Comparison of ENCODE assay signal across 19 cellular contexts in genomic region chr2:224722777-224723176, GRCh38. TPM values are rescaled to one million over a fixed set of nuclear protein-coding genes. Genes with fewer than 3 reads are reported as not detected.
A peak's percentile ranks its signal among the peaks of the same experiment; 100 is the strongest.
DNase-seq lines count a peak whose midpoint lies in the region; ATAC-seq, FAIRE-seq and TF ChIP-seq lines count a peak whose summit lies in the region.
"Had no signal": no experiment of that assay in that cellular context is flagged by ENCODE, and none has a peak within 500 bp of the region (broad histone marks: within the 10 kb centered on the region; RNA-seq: fewer than 3 reads in every experiment).

No MANE protein-coding gene starts in this region.

- no peaks in the 10 kb centered on the region for H3K79me2 ChIP-seq in SK-N-SH (ENCODE audit: insufficient read depth)
- no peaks in the 10 kb centered on the region for H3K79me2 ChIP-seq in astrocyte (ENCODE audit: insufficient read depth, low read length)
- no peaks in the 10 kb centered on the region for H3K79me2 ChIP-seq in neural cell (replicated peaks; ENCODE audit: insufficient read depth, low read length)

- H3K27me3 Mint-ChIP-seq in astrocyte (ENCODE audit: low read depth, unreplicated experiment), result no peaks in the 10 kb centered on the region

- peak; percentile 21; the same call in 2 of the 3 replicates for ATAC-seq in SK-N-SH treated with all-trans-retinoic acid at 6 μM for 48 hours
- ATAC-seq in stimulated activated effector memory CD8-positive, alpha-beta T cell treated with anti-CD3 and anti-CD28 coated beads, Interleukin-12 subunit alpha, Interleukin-12 subunit beta, amount 100 ng/mL, for 72 hours, result no peak
- ATAC-seq: A549 had no signal

- H4K20me1 ChIP-seq in SK-N-SH (ENCODE audit: insufficient read depth), result no peaks in the 10 kb centered on the region
- no peaks in the 10 kb centered on the region for H4K20me1 ChIP-seq in astrocyte (ENCODE audit: insufficient read depth, low read length)
- H4K20me1 ChIP-seq in neural cell (ENCODE audit: insufficient read depth), result no peaks in the 10 kb centered on the region

- peak overlapping the region in 1 of 2 experiments; percentile 29; a peak in 1 of 4 replicates for H3K27ac ChIP-seq in SK-N-SH (ENCODE audit: low read depth in 2 of 2, low read length in 1 of 2)
- no peak overlapping the region for H3K27ac ChIP-seq in astrocyte (ENCODE audit: low read depth, low read length)
- H3K27ac ChIP-seq in neural cell (ENCODE audit: low read length), result peak overlapping the region; percentile 64
- H3K27ac ChIP-seq: A549, SK-N-MC had no signal

- TF ChIP-seq RAD21 in SK-N-SH (IDR thresholded peaks at IDR 0.05; ENCODE audit: low read length) (no peak), neural cell (conservative IDR thresholded peaks at IDR 0.05) (no peak)

- CTCF ChIA-PET in SK-N-SH (lab: Yijun Ruan, JAX), result interaction anchor here (1.2 kb wide), 1 partner anchor 72 kb away, joined by 4 read pairs; no protein-coding TSS in a partner anchor

- no peaks in the 10 kb centered on the region for H3K27me3 ChIP-seq in SK-N-SH (ENCODE audit: insufficient read depth)
- H3K27me3 ChIP-seq in astrocyte (ENCODE audit: insufficient read depth, low read length), result no peaks in the 10 kb centered on the region
- no peaks in the 10 kb centered on the region for H3K27me3 ChIP-seq in neural cell (ENCODE audit: insufficient read depth, low read depth, low read length)

- H3K9me2 ChIP-seq in SK-N-SH (no peaks in the 10 kb centered on the region), neural cell (ENCODE audit: insufficient read depth, low read length) (no peaks in the 10 kb centered on the region)

- H3K4me3 Mint-ChIP-seq in astrocyte (ENCODE audit: unreplicated experiment), result no peak overlapping the region
- no peak overlapping the region for H3K4me3 Mint-ChIP-seq in stimulated activated effector memory CD8-positive, alpha-beta T cell treated with anti-CD3 and anti-CD28 coated beads, Interleukin-12 subunit alpha, Interleukin-12 subunit beta, amount 100 ng/mL, for 72 hours
- H3K4me3 Mint-ChIP-seq: CD14-positive monocyte had no signal

- FAIRE-seq in astrocyte (lab: Jason Lieb, UNC), result no peak
- FAIRE-seq: A549, G401.6, GM12891, GM19239 had no signal

- H3K36me3 Mint-ChIP-seq in astrocyte (ENCODE audit: low read depth, unreplicated experiment), result no peaks in the 10 kb centered on the region
- no peaks in the 10 kb centered on the region for H3K36me3 Mint-ChIP-seq in stimulated activated effector memory CD8-positive, alpha-beta T cell treated with anti-CD3 and anti-CD28 coated beads, Interleukin-12 subunit alpha, Interleukin-12 subunit beta, amount 100 ng/mL, for 72 hours
- H3K36me3 Mint-ChIP-seq: CD14-positive monocyte had no signal

- H3K36me3 ChIP-seq in SK-N-SH (replicated peaks in 1 of 2; ENCODE audit: control insufficient read depth in 1 of 2, insufficient read depth in 2 of 2, low read length in 1 of 2) (no peaks in the 10 kb centered on the region), astrocyte (ENCODE audit: insufficient read depth, low read length) (no peaks in the 10 kb centered on the region), neural cell (ENCODE audit: insufficient read depth, low read length) (no peaks in the 10 kb centered on the region)

- H3K4me1 ChIP-seq in SK-N-SH (ENCODE audit: control insufficient read depth in 1 of 2, insufficient read depth in 2 of 2, low read depth in 1 of 2, low read length in 1 of 2), result no peaks in the 10 kb centered on the region; a peak in 1 of 4 replicates
- no peaks in the 10 kb centered on the region for H3K4me1 ChIP-seq in astrocyte (ENCODE audit: insufficient read depth, low read length)
- H3K4me1 ChIP-seq: A549 had no signal

- POLR2A ChIA-PET in SK-N-SH (lab: Yijun Ruan, JAX), result no interaction called here

- H2AFZ ChIP-seq in SK-N-SH (ENCODE audit: low read depth), result no peak overlapping the region
- H2AFZ ChIP-seq in astrocyte (ENCODE audit: low read depth, low read length), result no peak overlapping the region
- no peak overlapping the region for H2AFZ ChIP-seq in neural cell (ENCODE audit: low read depth, low read length)

- H3K4me1 Mint-ChIP-seq in astrocyte (ENCODE audit: low read depth, unreplicated experiment), result peaks cover 14% of the 10 kb centered on the region
- H3K4me1 Mint-ChIP-seq in stimulated activated effector memory CD8-positive, alpha-beta T cell treated with anti-CD3 and anti-CD28 coated beads, Interleukin-12 subunit alpha, Interleukin-12 subunit beta, amount 100 ng/mL, for 72 hours, result no peaks in the 10 kb centered on the region
- H3K4me1 Mint-ChIP-seq: CD14-positive monocyte had no signal

- H3K4me2 ChIP-seq in SK-N-SH, result no peak overlapping the region
- H3K4me2 ChIP-seq in astrocyte (ENCODE audit: low read length), result no peak overlapping the region
- H3K4me2 ChIP-seq in neural cell (ENCODE audit: low read length), result no peak overlapping the region
- H3K4me2 ChIP-seq: A549 had no signal

- H3K9ac ChIP-seq in SK-N-SH (no peak overlapping the region), astrocyte (ENCODE audit: low read length) (no peak overlapping the region), neural cell (ENCODE audit: low read length) (no peak overlapping the region)

- no peak for DNase-seq in SK-N-SH
- no peak for DNase-seq in astrocyte (ENCODE audit: low read depth)
- no peak for DNase-seq in SW 1271 (lab: John Stamatoyannopoulos, UW)
- DNase-seq in foreskin melanocyte, result no peak
- no peak for DNase-seq in stimulated activated effector memory CD8-positive, alpha-beta T cell treated with anti-CD3 and anti-CD28 coated beads, Interleukin-12 subunit alpha, Interleukin-12 subunit beta, amount 100 ng/mL, for 72 hours (ENCODE audit: low spot score in 2 of 2)
- DNase-seq: COR-L47, DMS79, GOT3, NCI-H1436 treated with DMSO at 0.1 percent for 48 hours, NCI-H510A treated with DMSO at 0.1 percent for 48 hours had no signal

- TF ChIP-seq EP300 in SK-N-SH (IDR thresholded peaks at IDR 0.05; ENCODE audit: borderline replicate concordance in 1 of 2, low read depth in 1 of 2, low read length in 1 of 2) (no peak), neural cell (conservative IDR thresholded peaks at IDR 0.05; ENCODE audit: poor library complexity, severe bottlenecking) (peak; percentile 94)

- H3K9me3 ChIP-seq in SK-N-SH (no peaks in the 10 kb centered on the region), astrocyte (ENCODE audit: insufficient read depth, low read depth, low read length) (no peaks in the 10 kb centered on the region), neural cell (ENCODE audit: low read length) (no peaks in the 10 kb centered on the region)

- H3F3A ChIP-seq in SK-N-SH (replicated peaks; ENCODE audit: insufficient read depth) (no peaks in the 10 kb centered on the region), neural cell (ENCODE audit: insufficient read depth, low read length, poor library complexity, severe bottlenecking) (no peaks in the 10 kb centered on the region)

- H3K4me3 ChIP-seq in SK-N-SH (ENCODE audit: low read depth in 2 of 2, low read length in 1 of 2) (no peak overlapping the region), astrocyte (ENCODE audit: insufficient read depth, low read depth, low read length) (no peak overlapping the region), neural cell (ENCODE audit: low read length) (peak overlapping the region; percentile 34)
- H3K4me3 ChIP-seq: A549, SK-N-MC had no signal

- H3K27ac Mint-ChIP-seq in astrocyte (ENCODE audit: unreplicated experiment), result peak overlapping the region; percentile 75
- H3K27ac Mint-ChIP-seq in stimulated activated effector memory CD8-positive, alpha-beta T cell treated with anti-CD3 and anti-CD28 coated beads, Interleukin-12 subunit alpha, Interleukin-12 subunit beta, amount 100 ng/mL, for 72 hours, result no peak overlapping the region

- WGBS in SK-N-SH (ENCODE audit: low lambda C conversion rate), result 84% methylated on average over 4 of the region's 4 CpGs

- peaks cover 3% of the 10 kb centered on the region for H3K9me3 Mint-ChIP-seq in astrocyte (ENCODE audit: unreplicated experiment)
- no peaks in the 10 kb centered on the region for H3K9me3 Mint-ChIP-seq in stimulated activated effector memory CD8-positive, alpha-beta T cell treated with anti-CD3 and anti-CD28 coated beads, Interleukin-12 subunit alpha, Interleukin-12 subunit beta, amount 100 ng/mL, for 72 hours

- TF ChIP-seq CTCF in SK-N-SH (IDR thresholded peaks at IDR 0.05) (no peak), astrocyte (IDR thresholded peaks at IDR 0.05; ENCODE audit: insufficient read depth, low read depth, low read length) (no peak), neural cell (IDR thresholded peaks at IDR 0.05; ENCODE audit: poor library complexity, severe bottlenecking) (no peak)

TF ChIP-seq in SK-N-SH treated with all-trans-retinoic acid at 6 μM for 48 hours, 23 proteins besides CTCF, POLR2A, EP300 and RAD21 (continues in another document):
- no peak for TF ChIP-seq TOX (CRISPR knock-in tag; IDR thresholded peaks at IDR 0.05; ENCODE audit: borderline replicate concordance)
- no peak for TF ChIP-seq BACH2 (CRISPR knock-in tag; IDR thresholded peaks at IDR 0.05; ENCODE audit: borderline replicate concordance)

TF ChIP-seq in SK-N-SH, 30 proteins besides CTCF, POLR2A, EP300 and RAD21 (continues in another document):
- TF ChIP-seq TCF12 (IDR thresholded peaks at IDR 0.05), result no peak
- TF ChIP-seq MEF2A (IDR thresholded peaks at IDR 0.05; ENCODE audit: borderline replicate concordance, low read depth), result no peak
- TF ChIP-seq PBX3 (IDR thresholded peaks at IDR 0.05), result no peak

TF ChIP-seq in neural cell, 6 proteins besides CTCF, POLR2A, EP300 and RAD21:
- TF ChIP-seq SMC3 (conservative IDR thresholded peaks at IDR 0.05; ENCODE audit: poor library complexity) (no peak), POLR2AphosphoS5 (IDR thresholded peaks at IDR 0.05) (peak; percentile 74)

RNA-seq across cellular contexts. Expression of gene CCDC195, which starts 6.6 kb away (rescaled TPM):
- polyA plus RNA-seq in SK-N-SH (2012; rRNA removed) (not detected in 2 replicates), neural cell (1.8 TPM in 1 of 2 replicates, not detected in the other)
- polyA plus RNA-seq in SK-N-SH (2012; cell fraction: cytosol; rRNA removed), result not detected in 2 replicates
- polyA plus RNA-seq in SK-N-SH (2012; cell fraction: nucleus; rRNA removed), result not detected in 2 replicates
- total RNA-seq in astrocyte, result not detected in 2 replicates
- not detected in 2 replicates for polyA minus RNA-seq in neural cell
- total RNA-seq: HT1080 had no signal
- polyA plus RNA-seq: A549, CD14-positive monocyte had no signal
